In the genomic region with DNA sequence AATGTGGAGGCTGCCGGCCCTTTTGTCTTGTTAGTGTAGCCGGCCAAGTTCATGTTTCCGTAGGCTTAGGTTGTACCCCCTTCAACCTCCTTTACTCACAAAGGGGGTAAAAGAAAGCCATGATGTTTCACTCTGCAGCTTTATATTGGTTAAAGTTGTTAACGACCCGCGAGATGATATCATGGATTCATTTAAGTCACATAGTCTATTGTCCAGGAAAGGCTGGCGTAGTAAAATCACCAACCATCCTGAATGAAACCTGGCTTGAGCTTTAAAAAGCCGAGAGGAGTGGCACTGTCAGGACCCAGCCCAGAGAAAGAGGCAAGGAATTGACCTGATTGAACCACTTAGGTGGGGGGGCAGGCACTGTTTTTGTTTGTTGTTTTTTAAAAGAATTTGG, we compare ENCODE assay signal across 8 cellular contexts. TPM values are rescaled to one million over a fixed set of nuclear protein-coding genes. Genes with fewer than 3 reads are reported as not detected.
A peak's percentile ranks its signal among the peaks of the same experiment; 100 is the strongest.
DNase-seq lines count a peak whose midpoint lies in the region; ATAC-seq and TF ChIP-seq lines count a peak whose summit lies in the region.

No MANE protein-coding gene starts in this region.

- H3K27ac Mint-ChIP-seq in WTC11, result 0 out of 2 replicates have a peak overlapping the region, but pooled peaks have one; percentile 57

- H3K9me3 ChIP-seq in GM23248 (ENCODE audit: low read depth) (no peaks in the 10 kb centered on the region), heart right ventricle (no peaks in the 10 kb centered on the region), gastrocnemius medialis (no peaks in the 10 kb centered on the region)

- peaks cover 9% of the 10 kb centered on the region for H3K4me1 Mint-ChIP-seq in WTC11

- H3K36me3 Mint-ChIP-seq in WTC11, result peaks cover 42% of the 10 kb centered on the region

- H3K9me3 Mint-ChIP-seq in WTC11, result no peaks in the 10 kb centered on the region

- peak overlapping the region; percentile 81 for H3K4me3 Mint-ChIP-seq in WTC11

- TF ChIP-seq CTCF in WTC11 (IDR thresholded peaks at IDR 0.05) (no peak), heart right ventricle (IDR thresholded peaks at IDR 0.05) (no peak), gastrocnemius medialis (IDR thresholded peaks at IDR 0.05 in 4 of 5, conservative IDR thresholded peaks at IDR 0.05 in 1 of 5) (no peak)

- TF ChIP-seq POLR2A in gastrocnemius medialis (IDR thresholded peaks at IDR 0.05), result no peak

- H3K27ac ChIP-seq in GM23248 (peak overlapping the region; percentile 78), heart right ventricle (peak overlapping the region; percentile 66 to 94 (median 88)), gastrocnemius medialis (peak overlapping the region; percentile 86 to 98 (median 96))

- peaks cover 24% of the 10 kb centered on the region for H3K79me2 ChIP-seq in GM23248 (ENCODE audit: insufficient read depth)

- peaks cover 24% of the 10 kb centered on the region for H3F3A ChIP-seq in GM23248 (ENCODE audit: insufficient read depth)

- CTCF ChIA-PET in WTC11 (lab: Charles Lee), result interaction anchor here (1.0 to 2.2 kb wide), 4 partner anchors 13 to 296 kb away, joined by 3 to 11 read pairs (median 3); no protein-coding TSS in a partner anchor

- peak overlapping the region; percentile 87 for H3K4me2 ChIP-seq in GM23248 (ENCODE audit: unreplicated experiment)

- H2AFZ ChIP-seq in GM23248, result peak overlapping the region; percentile 81

- H3K27me3 ChIP-seq in GM23248 (replicated peaks; ENCODE audit: insufficient read depth) (no peaks in the 10 kb centered on the region), heart right ventricle (no peaks in the 10 kb centered on the region), gastrocnemius medialis (no peaks in the 10 kb centered on the region)

- WGBS in GM23248 (ENCODE audit: low coverage in 1 of 2, low lambda C conversion rate in 2 of 2, missing lambda C conversion rate in 2 of 2), 2 experiments, result 3 to 6% methylated on average over 8 of the region's 8 CpGs
- WGBS in heart right ventricle, 2 donors, result 3% methylated on average over 8 of the region's 8 CpGs

- H3K9me2 ChIP-seq in GM23248 (ENCODE audit: insufficient read depth), result no peaks in the 10 kb centered on the region

- POLR2A ChIA-PET in WTC11 (lab: Charles Lee), result no interaction called here

- in situ Hi-C loops in GM23248 (cut with MboI) (loop anchor here (10.0 kb wide), 1 partner anchor 534 kb away; a partner anchor contains a TSS), gastrocnemius medialis (cut with MboI; ENCODE audit: low sequenced_read_pairs in 4 of 4) (loop anchor here (10.0 to 25.0 kb wide), 4 partner anchors 436 to 536 kb away; a partner anchor contains a TSS)

- peak overlapping the region; percentile 89 for H3K9ac ChIP-seq in GM23248

- DNase-seq in GM23248 (peak; percentile 53), WTC11 (ENCODE audit: low spot score) (no peak), heart right ventricle (no peak), gastrocnemius medialis (no peak), foreskin melanocyte (no peak), D341Med (ENCODE audit: low spot score) (no peak), A172 (ENCODE audit: low spot score) (no peak), NCI-H187 treated with DMSO at 0.1 percent for 48 hours (lab: John Stamatoyannopoulos, UW) (no peak)

- no peaks in the 10 kb centered on the region; the same call in 1 of the 2 replicates for H3K27me3 Mint-ChIP-seq in WTC11 (ENCODE audit: low read depth)

- intact Hi-C loops in heart right ventricle (cut with DNase I), result loop anchor here in 3 of 10 donors (10.0 kb wide), 6 partner anchors 144 to 534 kb away; a partner anchor contains a TSS
- intact Hi-C loops in gastrocnemius medialis (cut with DNase I; ENCODE audit: low total_unique reads), result loop anchor here (5.0 kb wide), 2 partner anchors 241 to 366 kb away; a partner anchor contains a TSS

- ATAC-seq in WTC11 (no peak), heart right ventricle (peak in 4 of 8 donors; percentile 1 to 6 (median 2)), gastrocnemius medialis (peak in 1 of 2 donors; percentile 9)

- no peaks in the 10 kb centered on the region for H4K20me1 ChIP-seq in GM23248 (ENCODE audit: insufficient read depth)

- H3K36me3 ChIP-seq in GM23248 (ENCODE audit: low read depth) (peaks cover 6% of the 10 kb centered on the region), heart right ventricle (peaks cover 0 to 41% (median 23%) of the 10 kb centered on the region in 9 donors), gastrocnemius medialis (peaks cover 0 to 31% of the 10 kb centered on the region in 2 donors)

- peaks cover 25% of the 10 kb centered on the region for H3K4me1 ChIP-seq in GM23248 (ENCODE audit: insufficient read depth)
- H3K4me1 ChIP-seq in heart right ventricle, result peaks cover 12 to 31% (median 21%) of the 10 kb centered on the region in 9 donors
- H3K4me1 ChIP-seq in gastrocnemius medialis, result peaks cover 18 to 22% of the 10 kb centered on the region in 2 donors

- peak overlapping the region; percentile 80 for H3K4me3 ChIP-seq in GM23248
- peak overlapping the region; percentile 62 to 91 (median 79) for H3K4me3 ChIP-seq in heart right ventricle
- H3K4me3 ChIP-seq in gastrocnemius medialis, result peak overlapping the region; percentile 84 to 97 (median 90)

TF ChIP-seq in WTC11, 78 proteins besides CTCF, POLR2A, EP300 and RAD21:
- no peak for TF ChIP-seq ZNF416 (CRISPR knock-in tag; IDR thresholded peaks at IDR 0.05)
- TF ChIP-seq, protein P1, sequence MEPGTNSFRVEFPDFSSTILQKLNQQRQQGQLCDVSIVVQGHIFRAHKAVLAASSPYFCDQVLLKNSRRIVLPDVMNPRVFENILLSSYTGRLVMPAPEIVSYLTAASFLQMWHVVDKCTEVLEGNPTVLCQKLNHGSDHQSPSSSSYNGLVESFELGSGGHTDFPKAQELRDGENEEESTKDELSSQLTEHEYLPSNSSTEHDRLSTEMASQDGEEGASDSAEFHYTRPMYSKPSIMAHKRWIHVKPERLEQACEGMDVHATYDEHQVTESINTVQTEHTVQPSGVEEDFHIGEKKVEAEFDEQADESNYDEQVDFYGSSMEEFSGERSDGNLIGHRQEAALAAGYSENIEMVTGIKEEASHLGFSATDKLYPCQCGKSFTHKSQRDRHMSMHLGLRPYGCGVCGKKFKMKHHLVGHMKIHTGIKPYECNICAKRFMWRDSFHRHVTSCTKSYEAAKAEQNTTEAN (CRISPR knock-in tag; IDR thresholded peaks at IDR 0.05), result no peak

RNA-seq across cellular contexts. Expression of a gene that starts 1.3 kb away (rescaled TPM):
- 27.3 and 38.6 TPM in 2 replicates for total RNA-seq in GM23248 (2014; rRNA removed; shearing (Covaris generic))
- polyA plus RNA-seq in GM23248 (2016; fragmentation: Nextera tagmentation; extraction: Ambion mirVana), result 32.7 and 36.6 TPM in 2 replicates
- 125 to 135 TPM (median 127 TPM) in 3 replicates for total RNA-seq in WTC11 (2021)
- 10 to 100 TPM; 21.6 to 37.3 (median 27.8) TPM for total RNA-seq in heart right ventricle
- polyA plus RNA-seq in heart right ventricle, result 10 to 100 TPM; 14.2 to 17.0 TPM
- total RNA-seq in gastrocnemius medialis, result 10 to 100 TPM; 38.7 to 45.3 (median 42.3) TPM
- total RNA-seq in A172 (2014; rRNA removed; shearing (Covaris generic)), result 60.1 and 112 TPM in 2 replicates

RNA-seq across cellular contexts. Expression of a gene that starts 5.4 kb away (rescaled TPM):
- 5.8 and 14.8 TPM in 2 replicates for total RNA-seq in GM23248 (2014; rRNA removed; shearing (Covaris generic))
- 20.4 and 22.5 TPM in 2 replicates for polyA plus RNA-seq in GM23248 (2016; fragmentation: Nextera tagmentation; extraction: Ambion mirVana)
- 15.2 to 20.7 TPM (median 19.8 TPM) in 3 replicates for total RNA-seq in WTC11 (2021)
- 10 to 100 TPM in 1 of 10 donors, 1 to 10 TPM in 9; 5.4 to 11.7 (median 7.1) TPM for total RNA-seq in heart right ventricle
- polyA plus RNA-seq in heart right ventricle, result 10 to 100 TPM; 19.4 to 20.6 TPM
- total RNA-seq in gastrocnemius medialis, result 10 to 100 TPM in 3 of 4 donors, 1 to 10 TPM in 1; 8.7 to 22.5 (median 18.2) TPM
- 21.6 and 28.9 TPM in 2 replicates for total RNA-seq in A172 (2014; rRNA removed; shearing (Covaris generic))

RNA-seq across cellular contexts. Expression of a gene that starts 17.7 kb away (rescaled TPM):
- total RNA-seq in GM23248 (2014; rRNA removed; shearing (Covaris generic)), result 1.0 and 4.1 TPM in 2 replicates
- polyA plus RNA-seq in GM23248 (2016; fragmentation: Nextera tagmentation; extraction: Ambion mirVana), result 0.66 and 0.68 TPM in 2 replicates
- 20.0 to 21.6 TPM (median 20.9 TPM) in 3 replicates for total RNA-seq in WTC11 (2021)
- 100 to 1,000 TPM in 6 of 10 donors, 10 to 100 TPM in 4; 69.7 to 241 (median 107) TPM for total RNA-seq in heart right ventricle
- 100 to 1,000 TPM in 1 of 2 donors, 10 to 100 TPM in 1; 12.8 to 193 TPM for polyA plus RNA-seq in heart right ventricle
- 1,000 to 10,000 TPM in 1 of 4 donors, 100 to 1,000 TPM in 3; 595 to 1,103 (median 698) TPM for total RNA-seq in gastrocnemius medialis
- total RNA-seq in A172 (2014; rRNA removed; shearing (Covaris generic)), result 3.2 and 5.7 TPM in 2 replicates

RNA-seq across cellular contexts. Expression of a gene that starts 46.3 kb away (rescaled TPM):
- total RNA-seq in GM23248 (2014; rRNA removed; shearing (Covaris generic)), result 7.5 and 8.5 TPM in 2 replicates
- polyA plus RNA-seq in GM23248 (2016; fragmentation: Nextera tagmentation; extraction: Ambion mirVana) (6.5 and 7.0 TPM in 2 replicates), heart right ventricle (10 to 100 TPM in 1 of 2 donors, 1 to 10 TPM in 1; 4.8 to 10.5 TPM)
- total RNA-seq in WTC11 (2021) (6.9 to 8.6 TPM (median 7.1 TPM) in 3 replicates), heart right ventricle (10 to 100 TPM in 8 of 10 donors, 1 to 10 TPM in 2; 8.8 to 22.2 (median 13.1) TPM), gastrocnemius medialis (10 to 100 TPM in 3 of 4 donors, 1 to 10 TPM in 1; 6.4 to 21.2 (median 13.3) TPM)
- total RNA-seq in A172 (2014; rRNA removed; shearing (Covaris generic)), result 8.8 and 14.1 TPM in 2 replicates
